Comparison of ENCODE assay signal across 1 cellular context in the genomic region with DNA sequence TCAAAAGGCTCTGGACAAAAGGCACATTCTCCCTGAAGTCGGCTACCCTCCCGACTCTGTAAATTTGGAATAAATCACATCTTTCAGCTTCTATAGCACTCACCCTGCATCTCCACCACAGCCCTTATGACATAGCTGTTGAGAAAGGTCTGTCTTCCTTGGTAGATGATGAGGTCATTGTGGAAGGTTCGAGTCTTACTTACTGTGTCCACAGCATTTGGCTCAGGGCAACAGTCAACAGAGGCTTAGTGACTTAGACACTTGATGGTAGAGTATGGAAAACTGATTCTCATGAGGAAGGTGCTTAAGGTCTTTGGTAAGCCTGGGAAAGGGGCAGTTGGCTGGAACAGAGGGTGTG.
TF ChIP-seq lines count a peak whose summit lies in the region.

No MANE protein-coding gene starts in this region.

TF ChIP-seq in IMR-90, 13 proteins besides CTCF, POLR2A, EP300 and RAD21:
- no peak for TF ChIP-seq MXI1 (IDR thresholded peaks at IDR 0.05; ENCODE audit: borderline replicate concordance, low read depth, low read length)
